19 cellular contexts compared by ENCODE assay signal in the genomic region with DNA sequence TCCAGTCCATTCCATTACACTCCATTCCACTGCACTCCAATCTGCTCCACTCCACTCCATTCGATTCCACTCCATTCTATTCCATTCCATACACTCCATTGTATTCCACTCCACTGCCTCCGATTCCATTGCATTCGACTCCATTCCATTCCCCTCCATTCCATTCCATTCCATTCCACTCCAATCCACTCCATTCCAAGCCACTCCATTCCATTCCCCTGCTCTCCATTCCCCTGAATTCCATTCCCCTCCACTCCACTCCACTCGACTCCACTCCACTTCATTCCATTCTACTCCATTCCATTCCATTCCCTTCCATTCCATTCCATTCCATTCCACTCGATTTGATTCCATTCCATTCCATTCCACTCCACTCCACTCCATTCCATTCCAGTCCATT. TPM values are rescaled to one million over a fixed set of nuclear protein-coding genes. Genes with fewer than 3 reads are reported as not detected.
DNase-seq lines count a peak whose midpoint lies in the region; ATAC-seq and TF ChIP-seq lines count a peak whose summit lies in the region.
"Had no signal": no experiment of that assay in that cellular context is flagged by ENCODE, and none has a peak within 500 bp of the region (broad histone marks: within the 10 kb centered on the region; RNA-seq: fewer than 3 reads in every experiment).

No MANE protein-coding gene starts in this region.

- intact Hi-C loops in A673 (cut with micrococcal nuclease; ENCODE audit: unreplicated experiment): no loop called here

- no peaks in the 10 kb centered on the region for H3K36me3 ChIP-seq in A673 (ENCODE audit: insufficient read depth, low read length, poor library complexity, severe bottlenecking)
- no peaks in the 10 kb centered on the region for H3K36me3 ChIP-seq in HUES48 (ENCODE audit: control insufficient read depth, insufficient read depth, low read length)
- no peaks in the 10 kb centered on the region for H3K36me3 ChIP-seq in upper lobe of left lung
- H3K36me3 ChIP-seq: BE2C had no signal

- POLR2A ChIA-PET in A673 (lab: Charles Lee; ENCODE audit: low non-redundant PET): no interaction called here

- DNase-seq in A673 (ENCODE audit: low spot score) (peak; percentile 2), upper lobe of left lung (no peak), NCI-H1092 (lab: John Stamatoyannopoulos, UW) (no peak), amniotic stem cell (lab: John Stamatoyannopoulos, UW) (no peak), nucleus accumbens (lab: John Stamatoyannopoulos, UW) (no peak), RPMI8226 (no peak)
- DNase-seq: BE2C; CD4-positive, alpha-beta memory T cell; DMS153; DMS79 treated with DMSO at 0.1 percent for 48 hours; EL; GM23248; H7; HFFc6 had no signal

- 72 to 77% methylated on average over 5 of the region's 5 CpGs for WGBS in upper lobe of left lung, 2 donors

- TF ChIP-seq CTCF in A673 (conservative IDR thresholded peaks at IDR 0.05; ENCODE audit: low read depth, low read length) (no peak), upper lobe of left lung (IDR thresholded peaks at IDR 0.05) (no peak)

- H3K9ac ChIP-seq in HUES48 (ENCODE audit: low read depth, low read length): no peak overlapping the region
- H3K9ac ChIP-seq: GM23248 had no signal

- no peak for TF ChIP-seq POLR2A in upper lobe of left lung (IDR thresholded peaks at IDR 0.05)

- H3K9me3 ChIP-seq in A673 (ENCODE audit: low read depth, low read length, poor library complexity, severe bottlenecking) (peaks cover 25% of the 10 kb centered on the region), HUES48 (ENCODE audit: control insufficient read depth, insufficient read depth, low read length) (peaks cover 63% of the 10 kb centered on the region), upper lobe of left lung (peaks cover 0 to 11% (median 0%) of the 10 kb centered on the region in 4 donors)
- H3K9me3 ChIP-seq: BE2C had no signal

- peak; percentile 10 for ATAC-seq in esophagus mucosa
- ATAC-seq in upper lobe of left lung (ENCODE audit: low FRiP score in 2 of 2): peak; percentile 26 to 69

- no peak for TF ChIP-seq EP300 in upper lobe of left lung (IDR thresholded peaks at IDR 0.05)

- CTCF ChIA-PET in A673 (lab: Charles Lee): no interaction called here

- H3K4me1 ChIP-seq in A673 (ENCODE audit: insufficient read depth, low read length, poor library complexity, severe bottlenecking) (no peaks in the 10 kb centered on the region), HUES48 (ENCODE audit: control insufficient read depth, insufficient read depth, low read length) (no peaks in the 10 kb centered on the region), upper lobe of left lung (no peaks in the 10 kb centered on the region)
- H3K4me1 ChIP-seq: BE2C had no signal

- no peaks in the 10 kb centered on the region for H3K27me3 ChIP-seq in A673 (replicated peaks; ENCODE audit: insufficient read depth, low read depth, low read length, poor library complexity)
- H3K27me3 ChIP-seq in HUES48 (ENCODE audit: control insufficient read depth, insufficient read depth, low read length): no peaks in the 10 kb centered on the region
- no peaks in the 10 kb centered on the region for H3K27me3 ChIP-seq in upper lobe of left lung
- H3K27me3 ChIP-seq: BE2C had no signal

- no peak overlapping the region for H3K4me3 ChIP-seq in A673 (ENCODE audit: low read depth, low read length, poor library complexity, severe bottlenecking)
- 0 out of 2 replicates have a peak overlapping the region, but pooled peaks have one; percentile 4 for H3K4me3 ChIP-seq in HUES48 (ENCODE audit: low read depth, low read length)
- no peak overlapping the region for H3K4me3 ChIP-seq in upper lobe of left lung
- H3K4me3 ChIP-seq: GM23248 had no signal

- H3K27ac ChIP-seq in A673 (ENCODE audit: low read depth, low read length, poor library complexity, severe bottlenecking): no peak overlapping the region
- no peak overlapping the region for H3K27ac ChIP-seq in HUES48 (ENCODE audit: low read depth, low read length)
- no peak overlapping the region for H3K27ac ChIP-seq in upper lobe of left lung
- H3K27ac ChIP-seq: C4-2B, GM23248, HL-60 had no signal

- BruUV-seq in A673 (replicated peaks; lab: Mats Ljungman, UMichigan): no TSS peak

RNA-seq across cellular contexts. Expression of gene DEFB125, which starts 25.7 kb away (rescaled TPM):
- total RNA-seq in A673 (2021) (not detected in 2 replicates), esophagus mucosa (not detected), upper lobe of left lung (not detected)
- total RNA-seq: A172; CD4-positive, alpha-beta memory T cell; GM23248; H7; HFFc6 had no signal
